In genomic region chr10:84166620-84167288, GRCh38 we compare ENCODE assay signal across 17 cellular contexts. TPM values are rescaled to one million over a fixed set of nuclear protein-coding genes. Genes with fewer than 3 reads are reported as not detected.
DNase-seq lines count a peak whose midpoint lies in the region; ATAC-seq and TF ChIP-seq lines count a peak whose summit lies in the region.
"Had no signal": no experiment of that assay in that cellular context is flagged by ENCODE, and none has a peak within 500 bp of the region (broad histone marks: within the 10 kb centered on the region; RNA-seq: fewer than 3 reads in every experiment).

No MANE protein-coding gene starts in this region.

- peaks cover 47% of the 10 kb centered on the region for H3K27me3 Mint-ChIP-seq in endodermal cell (ENCODE audit: insufficient read depth)
- H3K27me3 Mint-ChIP-seq in T-helper 2 cell treated with Interferon-gamma antibody and Interleukin-4, amounts not matched to agents 5 μg/mL and 100 μg/mL, for 36 hours (ENCODE audit: low read depth), result peaks cover 11% of the 10 kb centered on the region

- DNase-seq in endodermal cell, result peak; percentile 17
- DNase-seq in NCI-H2171 (lab: John Stamatoyannopoulos, UW), result no peak
- DNase-seq in T-helper 2 cell treated with Interferon-gamma antibody and Interleukin-4, amounts not matched to agents 5 μg/mL and 100 μg/mL, for 36 hours (ENCODE audit: low spot score), result no peak
- DNase-seq in NCI-H2196 (lab: John Stamatoyannopoulos, UW; ENCODE audit: unreplicated experiment), result no peak
- no peak for DNase-seq in Right ventricle myocardium superior
- DNase-seq: activated CD4-positive, alpha-beta T cell treated with anti-CD3 and anti-CD28 coated beads, Interleukin-2, amount 50 U/mL, for 1 hour; activated effector memory CD4-positive, alpha-beta T cell treated with Interleukin-2 at 50 U/mL for 16 hours; brain microvascular endothelial cell; hippocampal formation; KG1; NCI-H187; occipital lobe had no signal

- H3K4me3 Mint-ChIP-seq in endodermal cell, result no peak overlapping the region
- H3K4me3 Mint-ChIP-seq in T-helper 2 cell treated with Interferon-gamma antibody and Interleukin-4, amounts not matched to agents 5 μg/mL and 100 μg/mL, for 36 hours, result no peak overlapping the region

- H3K4me3 ChIP-seq in endodermal cell (ENCODE audit: low read length), result no peak overlapping the region

- intact Hi-C loops in Right ventricle myocardium superior (cut with DNase I), result no loop called here

- peaks cover 28% of the 10 kb centered on the region for H3K4me1 Mint-ChIP-seq in endodermal cell
- H3K4me1 Mint-ChIP-seq in T-helper 2 cell treated with Interferon-gamma antibody and Interleukin-4, amounts not matched to agents 5 μg/mL and 100 μg/mL, for 36 hours (ENCODE audit: low read depth), result no peaks in the 10 kb centered on the region

- H3K9me3 Mint-ChIP-seq in endodermal cell, result peaks cover 18% of the 10 kb centered on the region
- no peaks in the 10 kb centered on the region for H3K9me3 Mint-ChIP-seq in T-helper 2 cell treated with Interferon-gamma antibody and Interleukin-4, amounts not matched to agents 5 μg/mL and 100 μg/mL, for 36 hours

- H3K36me3 Mint-ChIP-seq in endodermal cell (ENCODE audit: low read depth), result peaks cover 2% of the 10 kb centered on the region
- H3K36me3 Mint-ChIP-seq in T-helper 2 cell treated with Interferon-gamma antibody and Interleukin-4, amounts not matched to agents 5 μg/mL and 100 μg/mL, for 36 hours (ENCODE audit: low read depth), result no peaks in the 10 kb centered on the region

- no peak overlapping the region for H3K9ac ChIP-seq in endodermal cell (ENCODE audit: extremely low read depth, low read length, poor library complexity, severe bottlenecking)

- no peak overlapping the region for H3K27ac Mint-ChIP-seq in endodermal cell
- H3K27ac Mint-ChIP-seq in T-helper 2 cell treated with Interferon-gamma antibody and Interleukin-4, amounts not matched to agents 5 μg/mL and 100 μg/mL, for 36 hours, result no peak overlapping the region

- 93 to 97% methylated on average over 3 to 4 of the region's 4 CpGs for WGBS in endodermal cell (ENCODE audit: insufficient coverage in 1 of 2, insufficient read length in 1 of 2), 2 experiments

- no peaks in the 10 kb centered on the region for H3K36me3 ChIP-seq in endodermal cell (ENCODE audit: control insufficient read depth, insufficient read depth, low read length)
- H3K36me3 ChIP-seq: brain microvascular endothelial cell had no signal

- ATAC-seq in GM18511 (IDR thresholded peaks at IDR 0.05; ENCODE audit: unreplicated experiment) (peak; percentile 52), GM21447 (IDR thresholded peaks at IDR 0.05; ENCODE audit: unreplicated experiment) (peak; percentile 46), HG03045 (IDR thresholded peaks at IDR 0.05; ENCODE audit: unreplicated experiment) (peak; percentile 43), Right ventricle myocardium superior (ENCODE audit: poor library complexity) (no peak)

- no peak overlapping the region for H3K27ac ChIP-seq in endodermal cell (ENCODE audit: low read depth, low read length)
- H3K27ac ChIP-seq: brain microvascular endothelial cell had no signal

- no peak for TF ChIP-seq CTCF in endodermal cell (conservative IDR thresholded peaks at IDR 0.05)

- peaks cover 21% of the 10 kb centered on the region for H3K27me3 ChIP-seq in endodermal cell (ENCODE audit: control insufficient read depth, insufficient read depth, low read length, poor library complexity, severe bottlenecking)
- H3K27me3 ChIP-seq: brain microvascular endothelial cell had no signal

- H3K9me3 ChIP-seq in endodermal cell (ENCODE audit: control insufficient read depth, low read length), result no peaks in the 10 kb centered on the region

- H3K4me1 ChIP-seq in endodermal cell (ENCODE audit: control insufficient read depth, insufficient read depth, low read length), result no peaks in the 10 kb centered on the region

RNA-seq across cellular contexts. Expression of gene GPR15LG, which starts 6.8 kb away (rescaled TPM):
- not detected for total RNA-seq in endodermal cell
- polyA plus RNA-seq in endodermal cell (2013, experiment 1 of 2), result not detected
- polyA plus RNA-seq in endodermal cell (2013, experiment 2 of 2), result not detected
- total RNA-seq in Right ventricle myocardium superior, result not detected
- total RNA-seq: Daoy, lung microvascular endothelial cell, occipital lobe had no signal

RNA-seq across cellular contexts. Expression of gene GHITM, which starts 27.4 kb away (rescaled TPM):
- 10 to 100 TPM; 84.5 to 85.8 TPM for total RNA-seq in endodermal cell
- polyA plus RNA-seq in endodermal cell (2013, experiment 1 of 2), result 98.4 TPM
- 85.6 TPM for polyA plus RNA-seq in endodermal cell (2013, experiment 2 of 2)
- total RNA-seq in Right ventricle myocardium superior, result 394 TPM

RNA-seq across cellular contexts. Expression of gene CDHR1, which starts 27.6 kb away (rescaled TPM):
- total RNA-seq in endodermal cell, result 1 to 10 TPM in 1 of 2 donors, under 1 TPM in 1; 0.77 to 4.1 TPM
- 1.7 TPM for polyA plus RNA-seq in endodermal cell (2013, experiment 1 of 2)
- polyA plus RNA-seq in endodermal cell (2013, experiment 2 of 2), result 1.8 TPM
- 0.32 TPM for total RNA-seq in Right ventricle myocardium superior
- total RNA-seq: Daoy had no signal

RNA-seq across cellular contexts. Expression of gene LRIT2, which starts 58.6 kb away (rescaled TPM):
- total RNA-seq in endodermal cell (not detected), Right ventricle myocardium superior (not detected)
- polyA plus RNA-seq in endodermal cell (2013, experiment 1 of 2), result not detected
- polyA plus RNA-seq in endodermal cell (2013, experiment 2 of 2), result not detected
- total RNA-seq: Daoy, lung microvascular endothelial cell, occipital lobe had no signal
